In genomic region chr12:99709116-99709515, GRCh38 we compare ENCODE assay signal across 33 cellular contexts.
"Had no signal": no experiment of that assay in that cellular context is flagged by ENCODE, and none has a peak within 500 bp of the region (broad histone marks: within the 10 kb centered on the region; RNA-seq: fewer than 3 reads in every experiment).

No MANE protein-coding gene starts in this region.

- H3K9me3 ChIP-seq: adrenal gland, body of pancreas had no signal

- DNase-seq: activated effector memory CD4-positive, alpha-beta T cell treated with anti-CD3 and anti-CD28 coated beads, Interleukin-2, amount 50 U/mL, for 16 hours; activated effector memory CD4-positive, alpha-beta T cell treated with Interleukin-2 at 50 U/mL for 16 hours; activated gamma-delta T cell; activated gamma-delta T cell treated with Interleukin-2 at 50 U/mL for 16 hours; activated naive CD4-positive, alpha-beta T cell; activated naive CD4-positive, alpha-beta T cell treated with anti-CD3 and anti-CD28 coated beads for 36 hours; activated naive CD4-positive, alpha-beta T cell treated with anti-CD3 and anti-CD28 coated beads, Interleukin-2, amount 10 ng/mL, durations not matched to agents 7 days and 5 days; activated naive CD4-positive, alpha-beta T cell treated with anti-CD3 and anti-CD28 coated beads, Interleukin-2, amount 50 U/mL, for 16 hours; activated naive CD4-positive, alpha-beta T cell treated with Interleukin-2 at 50 U/mL for 16 hours; activated naive CD8-positive, alpha-beta T cell treated with anti-CD3 and anti-CD28 coated beads for 36 hours; activated naive CD8-positive, alpha-beta T cell treated with anti-CD3 and anti-CD28 coated beads, Interleukin-2, amount 10 ng/mL, durations not matched to agents 7 days and 5 days; activated naive CD8-positive, alpha-beta T cell treated with anti-CD3 and anti-CD28 coated beads, Interleukin-2, amount 50 U/mL, for 24 hours; activated T-cell treated with anti-CD3 and anti-CD28 coated beads for 4 hours; activated T-cell treated with anti-CD3 and anti-CD28 coated beads, Interleukin-2, amount 50 U/mL, for 1 hour; activated T-cell treated with anti-CD3 and anti-CD28 coated beads, Interleukin-2, amount 50 U/mL, for 24 hours; activated T-cell treated with anti-CD3 and anti-CD28 coated beads, Interleukin-2, amount 50 U/mL, for 4 hours; activated T-cell treated with anti-CD3 and anti-CD28 coated beads, Interleukin-2, amount 50 U/mL, for 48 hours; activated T-cell treated with anti-CD3 and anti-CD28 coated beads, Interleukin-2, amount 50 U/mL, for 72 hours; adrenal gland; amniotic stem cell; amygdala; anterior cingulate cortex; aorta; body of pancreas; brain microvascular endothelial cell; central memory CD4-positive, alpha-beta T cell; cerebellar nuclear complex had no signal

- ATAC-seq: activated naive CD4-positive, alpha-beta T cell treated with anti-CD3 and anti-CD28 coated beads, Interleukin-2, amount 50 U/mL, for 72 hours; activated naive CD8-positive, alpha-beta T cell treated with anti-CD3 and anti-CD28 coated beads, Interleukin-2, amount 50 U/mL, for 24 hours; activated T-cell treated with anti-CD3 and anti-CD28 coated beads, Interleukin-2, amount 50 U/mL, for 4 hours; activated T-cell treated with anti-CD3 and anti-CD28 coated beads, Interleukin-2, amount 50 U/mL, for 72 hours; activated T-helper 17 cell treated with anti-CD3 and anti-CD28 coated beads, Interleukin-2, amount 50 U/mL, for 72 hours; body of pancreas had no signal

- H3K27ac ChIP-seq: adrenal gland, ascending aorta, body of pancreas, brain microvascular endothelial cell, breast epithelium, cardiac muscle cell had no signal

- H3K4me3 ChIP-seq: adrenal gland, ascending aorta, body of pancreas, breast epithelium, cardiac muscle cell had no signal

- H3K4me1 ChIP-seq: adrenal gland, ascending aorta, body of pancreas, breast epithelium had no signal

- H3K36me3 ChIP-seq: adrenal gland, ascending aorta, brain microvascular endothelial cell, breast epithelium, cardiac muscle cell had no signal

- H3K27me3 ChIP-seq: adrenal gland, ascending aorta, body of pancreas, brain microvascular endothelial cell, breast epithelium, cardiac muscle cell had no signal

- FAIRE-seq: astrocyte had no signal
